In genomic region chr7:34991938-34992840, GRCh38 we compare ENCODE assay signal across 8 cellular contexts. TPM values are rescaled to one million over a fixed set of nuclear protein-coding genes. Genes with fewer than 3 reads are reported as not detected.
A peak's percentile ranks its signal among the peaks of the same experiment; 100 is the strongest.
DNase-seq lines count a peak whose midpoint lies in the region; ATAC-seq and TF ChIP-seq lines count a peak whose summit lies in the region.

No MANE protein-coding gene starts in this region.

- H3K23ac ChIP-seq in mesenchymal stem cell (ENCODE audit: low read length in 2 of 2): no peak overlapping the region

- H2AK5ac ChIP-seq in mesenchymal stem cell (ENCODE audit: low read length, severe bottlenecking): no peak overlapping the region

- no peak overlapping the region for H3K14ac ChIP-seq in mesenchymal stem cell (ENCODE audit: low read length in 2 of 2)

- H3K36me3 ChIP-seq in mesenchymal stem cell (ENCODE audit: control insufficient read depth in 1 of 2, insufficient read depth in 2 of 2, low read depth in 1 of 2, low read length in 2 of 2): no peaks in the 10 kb centered on the region
- H3K36me3 ChIP-seq in esophagus muscularis mucosa: no peaks in the 10 kb centered on the region
- H3K36me3 ChIP-seq in esophagus squamous epithelium: no peaks in the 10 kb centered on the region

- H3K9ac ChIP-seq in mesenchymal stem cell (ENCODE audit: low read length): no peak overlapping the region

- H2BK12ac ChIP-seq in mesenchymal stem cell (ENCODE audit: low read length in 2 of 2): no peak overlapping the region

- ATAC-seq in HG03565 (IDR thresholded peaks at IDR 0.05; ENCODE audit: unreplicated experiment): peak; percentile 71

- no peak for TF ChIP-seq EP300 in esophagus muscularis mucosa (IDR thresholded peaks at IDR 0.05)

- no peak overlapping the region for H2BK5ac ChIP-seq in mesenchymal stem cell (ENCODE audit: low read depth, low read length, poor library complexity, severe bottlenecking)

- peaks cover 6% of the 10 kb centered on the region for H3K4me1 ChIP-seq in mesenchymal stem cell (ENCODE audit: control insufficient read depth, insufficient read depth, low read depth, low read length)
- H3K4me1 ChIP-seq in esophagus muscularis mucosa: no peaks in the 10 kb centered on the region
- no peaks in the 10 kb centered on the region for H3K4me1 ChIP-seq in esophagus squamous epithelium

- H3K9me3 ChIP-seq in mesenchymal stem cell (ENCODE audit: control insufficient read depth, low read length): no peaks in the 10 kb centered on the region
- H3K9me3 ChIP-seq in esophagus muscularis mucosa: no peaks in the 10 kb centered on the region
- H3K9me3 ChIP-seq in esophagus squamous epithelium: no peaks in the 10 kb centered on the region

- peaks cover 5% of the 10 kb centered on the region for H3K79me1 ChIP-seq in mesenchymal stem cell (replicated peaks; ENCODE audit: low read length, poor library complexity, severe bottlenecking)

- H2BK120ac ChIP-seq in mesenchymal stem cell (ENCODE audit: low read depth, low read length): no peak overlapping the region

- no peak overlapping the region for H3K4ac ChIP-seq in mesenchymal stem cell (ENCODE audit: low read depth in 1 of 2, low read length in 2 of 2)

- H3K18ac ChIP-seq in mesenchymal stem cell (ENCODE audit: low read depth in 1 of 2, low read length in 2 of 2): peak overlapping the region in 1 of 2 experiments; percentile 43

- H4K8ac ChIP-seq in mesenchymal stem cell (ENCODE audit: low read length): no peak overlapping the region

- no peak overlapping the region for H4K91ac ChIP-seq in mesenchymal stem cell (ENCODE audit: low read length)

- H2BK15ac ChIP-seq in mesenchymal stem cell (ENCODE audit: low read depth, poor library complexity, severe bottlenecking): no peak overlapping the region

- 54% methylated on average over 10 of the region's 12 CpGs for WGBS in mesenchymal stem cell
- WGBS in esophagus muscularis mucosa: 75% methylated on average over 12 of the region's 12 CpGs
- WGBS in esophagus squamous epithelium, 2 donors: 49 to 55% methylated on average over 12 of the region's 12 CpGs

- no peaks in the 10 kb centered on the region for H3K27me3 ChIP-seq in mesenchymal stem cell (ENCODE audit: control insufficient read depth in 1 of 2, insufficient read depth in 1 of 2, low read length in 2 of 2)
- no peaks in the 10 kb centered on the region for H3K27me3 ChIP-seq in esophagus muscularis mucosa
- H3K27me3 ChIP-seq in esophagus squamous epithelium: no peaks in the 10 kb centered on the region

- H3K4me2 ChIP-seq in mesenchymal stem cell (ENCODE audit: low read length, poor library complexity, severe bottlenecking): peak overlapping the region; percentile 43

- no peak for TF ChIP-seq CTCF in GM20000 (IDR thresholded peaks at IDR 0.05; ENCODE audit: extremely low read depth, missing control alignments)
- no peak for TF ChIP-seq CTCF in esophagus muscularis mucosa (IDR thresholded peaks at IDR 0.05)
- TF ChIP-seq CTCF in esophagus squamous epithelium (IDR thresholded peaks at IDR 0.05): no peak

- DNase-seq in AG08395 (ENCODE audit: low spot score) (peak; percentile 2), GM20000 (ENCODE audit: low spot score) (peak; percentile 11), activated T-cell treated with anti-CD3 and anti-CD28 coated beads for 24 hours (ENCODE audit: low read depth) (peak; percentile 42), mesenchymal stem cell (peak; percentile 42), nucleus accumbens (lab: John Stamatoyannopoulos, UW) (no peak), esophagus muscularis mucosa (ENCODE audit: extremely low spot score) (no peak), esophagus squamous epithelium (lab: John Stamatoyannopoulos, UW) (no peak)

- intact Hi-C loops in esophagus muscularis mucosa (cut with DNase I) (no loop called here), esophagus squamous epithelium (cut with DNase I) (no loop called here)

- peak overlapping the region; percentile 80 for H3K27ac ChIP-seq in mesenchymal stem cell (ENCODE audit: low read length, poor library complexity, severe bottlenecking)
- no peak overlapping the region for H3K27ac ChIP-seq in esophagus muscularis mucosa (replicated peaks in 1 of 4)
- H3K27ac ChIP-seq in esophagus squamous epithelium: peak overlapping the region in 2 of 4 donors; percentile 3 to 25

- TF ChIP-seq POLR2A in esophagus muscularis mucosa (IDR thresholded peaks at IDR 0.05; ENCODE audit: low read depth) (no peak), esophagus squamous epithelium (IDR thresholded peaks at IDR 0.05) (no peak)

- no peak overlapping the region for H2AFZ ChIP-seq in mesenchymal stem cell (ENCODE audit: low read depth, low read length)

- H3K4me3 ChIP-seq in mesenchymal stem cell (ENCODE audit: insufficient read depth in 1 of 2, low read depth in 1 of 2, low read length in 2 of 2): no peak overlapping the region
- H3K4me3 ChIP-seq in esophagus muscularis mucosa: no peak overlapping the region
- H3K4me3 ChIP-seq in esophagus squamous epithelium: peak overlapping the region in 1 of 4 donors; percentile 24

RNA-seq across cellular contexts. Expression of gene DPY19L1, which starts 45.1 kb away (rescaled TPM):
- polyA plus RNA-seq in mesenchymal stem cell (2013, experiment 1 of 2): 24.3 TPM
- 25.9 TPM for polyA plus RNA-seq in mesenchymal stem cell (2013, experiment 2 of 2)
- total RNA-seq in esophagus muscularis mucosa (10 to 100 TPM; 10.8 to 14.3 (median 11.8) TPM), esophagus squamous epithelium (10 to 100 TPM in 1 of 4 donors, 1 to 10 TPM in 3; 3.0 to 27.1 (median 9.1) TPM)

Comparison
In these comparisons a context has a peak if more than half of its experiments do, and no peak if none do; other contexts are left out.
1. DNase-seq: peak in AG08395 (single experiment), GM20000 (single experiment), activated T-cell treated with anti-CD3 and anti-CD28 coated beads for 24 hours (single experiment) and mesenchymal stem cell (single experiment); none in nucleus accumbens (0 of 56), esophagus muscularis mucosa (single experiment) and esophagus squamous epithelium (single experiment).